ENCODE assay signal across 13 cellular contexts in genomic region chr2:21754164-21754788, GRCh38.
DNase-seq lines count a peak whose midpoint lies in the region; ATAC-seq and TF ChIP-seq lines count a peak whose summit lies in the region.
"Had no signal": no experiment of that assay in that cellular context is flagged by ENCODE, and none has a peak within 500 bp of the region (broad histone marks: within the 10 kb centered on the region; RNA-seq: fewer than 3 reads in every experiment).

No MANE protein-coding gene starts in this region.

- TF ChIP-seq CTCF in astrocyte of the cerebellum (IDR thresholded peaks at IDR 0.05; ENCODE audit: low read depth, low read length, missing control alignments) = peak; percentile 36

- ATAC-seq in left lobe of liver = peak; percentile 57

- DNase-seq in ELR (ENCODE audit: low read depth) (peak; percentile 4), HT-29 (ENCODE audit: low spot score) (peak; percentile 25), astrocyte of the cerebellum (ENCODE audit: low read depth) (no peak), left lobe of liver (ENCODE audit: low spot score) (no peak), KG1 (lab: John Stamatoyannopoulos, UW) (no peak), cortex of kidney (lab: John Stamatoyannopoulos, UW) (no peak), OCI-M2 (lab: John Stamatoyannopoulos, UW; ENCODE audit: unreplicated experiment) (no peak)
- DNase-seq: activated B cell treated with CpG ODN at 0.5 μM for 24 hours; activated T-cell treated with anti-CD3 and anti-CD28 coated beads, Interleukin-2, amount 50 U/mL, for 24 hours; DND-41; GM23248 had no signal

- no peak overlapping the region for H3K4me3 ChIP-seq in astrocyte of the cerebellum (ENCODE audit: low read depth, low read length)
- H3K4me3 ChIP-seq: cardiac muscle cell, GM23248, thoracic aorta had no signal

- in situ Hi-C loops in astrocyte of the cerebellum (cut with HindIII; ENCODE audit: low sequenced_read_pairs) = no loop called here

Comparison
In these comparisons a context has a peak if more than half of its experiments do, and no peak if none do; other contexts are left out.
1. DNase-seq: peak in ELR (single experiment) and HT-29 (single experiment); none in astrocyte of the cerebellum (single experiment), left lobe of liver (single experiment), KG1 (single experiment), cortex of kidney (single experiment) and OCI-M2 (single experiment).